ENCODE assay signal across 8 cellular contexts in the genomic region with DNA sequence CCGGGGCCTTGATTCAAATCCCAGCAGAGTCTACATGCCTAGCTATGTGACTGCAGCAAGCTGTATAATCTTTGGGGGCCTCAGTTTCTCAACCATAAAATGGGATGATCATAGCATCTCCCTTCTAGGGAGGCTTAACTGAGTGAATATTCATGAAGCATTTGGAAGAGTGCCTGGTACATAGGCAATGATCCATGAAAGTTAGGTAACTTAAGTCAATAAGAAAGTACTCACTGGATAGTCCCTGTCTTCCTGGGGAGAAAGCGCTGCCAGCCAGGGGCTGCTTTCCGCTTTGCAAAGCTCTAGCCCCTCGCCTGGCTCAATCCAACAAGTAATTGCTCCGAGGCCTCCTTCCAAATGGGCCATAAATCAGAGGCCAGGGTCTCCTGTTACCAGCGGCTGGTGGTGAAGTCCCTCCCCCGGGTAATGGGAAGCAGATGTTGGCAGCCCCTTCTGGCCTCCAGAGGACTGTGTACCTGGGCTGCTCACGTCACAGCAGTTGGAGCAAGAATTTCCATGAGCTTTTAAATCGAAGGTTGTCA.
A peak's percentile ranks its signal among the peaks of the same experiment; 100 is the strongest.
DNase-seq lines count a peak whose midpoint lies in the region; TF ChIP-seq lines count a peak whose summit lies in the region.
"Had no signal": no experiment of that assay in that cellular context is flagged by ENCODE, and none has a peak within 500 bp of the region (broad histone marks: within the 10 kb centered on the region; RNA-seq: fewer than 3 reads in every experiment).

No MANE protein-coding gene starts in this region.

- TF ChIP-seq CTCF in LNCAP (IDR thresholded peaks at IDR 0.05) = peak; percentile 34; the same call in 1 of the 2 replicates
- peak; percentile 35 for TF ChIP-seq CTCF in epithelial cell of proximal tubule (conservative IDR thresholded peaks at IDR 0.05; ENCODE audit: low read depth, low read length)

- DNase-seq in NCI-H510A (lab: John Stamatoyannopoulos, UW) (peak; percentile 75), epithelial cell of proximal tubule (ENCODE audit: low read depth) (peak; percentile 63), renal cortical epithelial cell (ENCODE audit: low read depth) (peak; percentile 89), NOMO-1 treated with DMSO at 0.1 percent for 48 hours (lab: John Stamatoyannopoulos, UW; ENCODE audit: unreplicated experiment) (no peak), NOMO-1 treated with dmso at 0.1 percent for 144 hours (lab: John Stamatoyannopoulos, UW; ENCODE audit: unreplicated experiment) (no peak)
- no peak for DNase-seq in activated CD4-positive, alpha-beta T cell treated with anti-CD3 and anti-CD28 coated beads, Interleukin-2, amount 50 U/mL, for 1 hour
- DNase-seq: midbrain had no signal

- peak overlapping the region; percentile 21 for H3K4me3 ChIP-seq in epithelial cell of proximal tubule (ENCODE audit: low read depth, low read length)

Comparison
In these comparisons a context has a peak if more than half of its experiments do, and no peak if none do; other contexts are left out.
1. DNase-seq: peak in NCI-H510A (single experiment), epithelial cell of proximal tubule (single experiment) and renal cortical epithelial cell (single experiment); none in NOMO-1 treated with DMSO at 0.1 percent for 48 hours (single experiment), NOMO-1 treated with dmso at 0.1 percent for 144 hours (single experiment) and activated CD4-positive, alpha-beta T cell treated with anti-CD3 and anti-CD28 coated beads, Interleukin-2, amount 50 U/mL, for 1 hour (single experiment).